Comparison of ENCODE assay signal across 11 cellular contexts in genomic region chr9:133420392-133420827, GRCh38. TPM values are rescaled to one million over a fixed set of nuclear protein-coding genes. Genes with fewer than 3 reads are reported as not detected.
DNase-seq lines count a peak whose midpoint lies in the region; ATAC-seq and TF ChIP-seq lines count a peak whose summit lies in the region.
"Had no signal": no experiment of that assay in that cellular context is flagged by ENCODE, and none has a peak within 500 bp of the region (broad histone marks: within the 10 kb centered on the region; RNA-seq: fewer than 3 reads in every experiment).

No MANE protein-coding gene starts in this region.

- peaks cover 10% of the 10 kb centered on the region for H3F3A ChIP-seq in GM23338 (replicated peaks; ENCODE audit: low read depth)

- intact Hi-C loops in activated CD4-positive, alpha-beta memory T cell treated with anti-CD3 and anti-CD28 coated beads for 36 hours (cut with micrococcal nuclease), result loop anchor here (5.0 kb wide), 1 partner anchor 37 kb away; the partner anchor contains the start of gene CACFD1
- intact Hi-C loops in activated T-helper 1 cell treated with anti-CD3 and anti-CD28 coated beads, Interleukin-12 subunit alpha, Interleukin-12 subunit beta, Interleukin-2, Interleukin-4 antibody, amounts not matched to agents 30 ng/mL and 10 ng/mL and 1 ng/mL, durations not matched to agents 14 hours and 24 hours and 36 hours (cut with micrococcal nuclease), result no loop called here

- peak overlapping the region; percentile 81 for H3K27ac Mint-ChIP-seq in activated CD4-positive, alpha-beta memory T cell treated with anti-CD3 and anti-CD28 coated beads for 36 hours
- H3K27ac Mint-ChIP-seq in activated CD4-positive, alpha-beta memory T cell treated with anti-CD3 and anti-CD28 coated beads, Interleukin-2, amount 10 ng/mL, durations not matched to agents 7 days and 5 days, result no peak overlapping the region
- no peak overlapping the region for H3K27ac Mint-ChIP-seq in GM23338
- peak overlapping the region; percentile 65 for H3K27ac Mint-ChIP-seq in activated T-helper 1 cell treated with anti-CD3 and anti-CD28 coated beads, Interleukin-12 subunit alpha, Interleukin-12 subunit beta, Interleukin-2, Interleukin-4 antibody, amounts not matched to agents 30 ng/mL and 10 ng/mL and 1 ng/mL, durations not matched to agents 14 hours and 24 hours and 36 hours
- H3K27ac Mint-ChIP-seq in progenitor cell of endocrine pancreas, result peak overlapping the region; percentile 79

- no peak overlapping the region for H3K4me3 Mint-ChIP-seq in activated CD4-positive, alpha-beta memory T cell treated with anti-CD3 and anti-CD28 coated beads for 36 hours
- H3K4me3 Mint-ChIP-seq in activated CD4-positive, alpha-beta memory T cell treated with anti-CD3 and anti-CD28 coated beads, Interleukin-2, amount 10 ng/mL, durations not matched to agents 7 days and 5 days, result no peak overlapping the region
- H3K4me3 Mint-ChIP-seq in GM23338 (no peak overlapping the region; the same call in 2 of the 3 replicates), progenitor cell of endocrine pancreas (ENCODE audit: low read depth) (no peak overlapping the region)
- H3K4me3 Mint-ChIP-seq in activated T-helper 1 cell treated with anti-CD3 and anti-CD28 coated beads, Interleukin-12 subunit alpha, Interleukin-12 subunit beta, Interleukin-2, Interleukin-4 antibody, amounts not matched to agents 30 ng/mL and 10 ng/mL and 1 ng/mL, durations not matched to agents 14 hours and 24 hours and 36 hours, result peak overlapping the region; percentile 48

- ATAC-seq in GM23338, result no peak
- no peak for ATAC-seq in GM18520 (IDR thresholded peaks at IDR 0.05; ENCODE audit: unreplicated experiment)

- CTCF ChIA-PET in activated CD4-positive, alpha-beta memory T cell treated with anti-CD3 and anti-CD28 coated beads for 36 hours (lab: Charles Lee), result no interaction called here
- CTCF ChIA-PET in activated CD4-positive, alpha-beta memory T cell treated with anti-CD3 and anti-CD28 coated beads, Interleukin-2, amount 10 ng/mL, durations not matched to agents 7 days and 5 days (lab: Charles Lee), result no interaction called here

- DNase-seq in activated CD4-positive, alpha-beta memory T cell treated with anti-CD3 and anti-CD28 coated beads for 36 hours, result peak; percentile 39
- DNase-seq in activated CD4-positive, alpha-beta memory T cell treated with anti-CD3 and anti-CD28 coated beads, Interleukin-2, amount 10 ng/mL, durations not matched to agents 7 days and 5 days, result no peak
- DNase-seq in GM23338 (ENCODE audit: low spot score) (peak; percentile 62), progenitor cell of endocrine pancreas (ENCODE audit: low spot score, unreplicated experiment) (no peak), NCI-H187 treated with DMSO at 0.1 percent for 48 hours (lab: John Stamatoyannopoulos, UW) (no peak), epidermal melanocyte (ENCODE audit: insufficient read length, low spot score) (no peak)
- no peak for DNase-seq in activated T-helper 1 cell treated with anti-CD3 and anti-CD28 coated beads, Interleukin-12 subunit alpha, Interleukin-12 subunit beta, Interleukin-2, Interleukin-4 antibody, amounts not matched to agents 30 ng/mL and 10 ng/mL and 1 ng/mL, durations not matched to agents 14 hours and 24 hours and 36 hours (ENCODE audit: low spot score)
- DNase-seq: activated CD4-positive, CD25-positive, alpha-beta regulatory T cell treated with anti-CD3 and anti-CD28 coated beads, Interleukin-2, amount 50 U/mL, for 72 hours; NCI-H2029 treated with DMSO at 0.1 percent for 48 hours; SIG-M5 had no signal

- peaks cover 4% of the 10 kb centered on the region for H3K36me3 Mint-ChIP-seq in activated CD4-positive, alpha-beta memory T cell treated with anti-CD3 and anti-CD28 coated beads for 36 hours
- H3K36me3 Mint-ChIP-seq in activated CD4-positive, alpha-beta memory T cell treated with anti-CD3 and anti-CD28 coated beads, Interleukin-2, amount 10 ng/mL, durations not matched to agents 7 days and 5 days (ENCODE audit: low read depth), result peaks cover 5% of the 10 kb centered on the region
- peaks cover 11% of the 10 kb centered on the region for H3K36me3 Mint-ChIP-seq in GM23338 (ENCODE audit: low read depth)
- peaks cover 3% of the 10 kb centered on the region for H3K36me3 Mint-ChIP-seq in activated T-helper 1 cell treated with anti-CD3 and anti-CD28 coated beads, Interleukin-12 subunit alpha, Interleukin-12 subunit beta, Interleukin-2, Interleukin-4 antibody, amounts not matched to agents 30 ng/mL and 10 ng/mL and 1 ng/mL, durations not matched to agents 14 hours and 24 hours and 36 hours (ENCODE audit: low read depth)
- peaks cover 2% of the 10 kb centered on the region for H3K36me3 Mint-ChIP-seq in progenitor cell of endocrine pancreas (ENCODE audit: insufficient read depth)

- H3K36me3 ChIP-seq in GM23338 (ENCODE audit: insufficient read depth), result no peaks in the 10 kb centered on the region

- peaks cover 46% of the 10 kb centered on the region for H3K4me1 Mint-ChIP-seq in activated CD4-positive, alpha-beta memory T cell treated with anti-CD3 and anti-CD28 coated beads for 36 hours (ENCODE audit: low read depth)
- peaks cover 47% of the 10 kb centered on the region for H3K4me1 Mint-ChIP-seq in activated CD4-positive, alpha-beta memory T cell treated with anti-CD3 and anti-CD28 coated beads, Interleukin-2, amount 10 ng/mL, durations not matched to agents 7 days and 5 days
- H3K4me1 Mint-ChIP-seq in GM23338 (peaks cover 35% of the 10 kb centered on the region), progenitor cell of endocrine pancreas (ENCODE audit: low read depth) (peaks cover 30% of the 10 kb centered on the region)
- H3K4me1 Mint-ChIP-seq in activated T-helper 1 cell treated with anti-CD3 and anti-CD28 coated beads, Interleukin-12 subunit alpha, Interleukin-12 subunit beta, Interleukin-2, Interleukin-4 antibody, amounts not matched to agents 30 ng/mL and 10 ng/mL and 1 ng/mL, durations not matched to agents 14 hours and 24 hours and 36 hours (ENCODE audit: low read depth), result peaks cover 40% of the 10 kb centered on the region

- no peak overlapping the region for H3K4me2 ChIP-seq in GM23338

- H3K79me2 ChIP-seq in GM23338 (replicated peaks; ENCODE audit: insufficient read depth), result peaks cover 22% of the 10 kb centered on the region

- no peaks in the 10 kb centered on the region for H3K9me2 ChIP-seq in GM23338 (ENCODE audit: insufficient read depth)

- H3K27ac ChIP-seq in GM23338 (ENCODE audit: low read depth), result 0 out of 2 replicates have a peak overlapping the region, but pooled peaks have one; percentile 39

- no peaks in the 10 kb centered on the region for H3K27me3 ChIP-seq in GM23338 (ENCODE audit: insufficient read depth)

- H2AFZ ChIP-seq in GM23338, result no peak overlapping the region

- peaks cover 4% of the 10 kb centered on the region for H3K27me3 Mint-ChIP-seq in activated CD4-positive, alpha-beta memory T cell treated with anti-CD3 and anti-CD28 coated beads for 36 hours
- H3K27me3 Mint-ChIP-seq in activated CD4-positive, alpha-beta memory T cell treated with anti-CD3 and anti-CD28 coated beads, Interleukin-2, amount 10 ng/mL, durations not matched to agents 7 days and 5 days, result no peaks in the 10 kb centered on the region
- H3K27me3 Mint-ChIP-seq in GM23338 (ENCODE audit: insufficient read depth, low read depth, poor library complexity) (peaks cover 16% of the 10 kb centered on the region), progenitor cell of endocrine pancreas (no peaks in the 10 kb centered on the region)
- no peaks in the 10 kb centered on the region for H3K27me3 Mint-ChIP-seq in activated T-helper 1 cell treated with anti-CD3 and anti-CD28 coated beads, Interleukin-12 subunit alpha, Interleukin-12 subunit beta, Interleukin-2, Interleukin-4 antibody, amounts not matched to agents 30 ng/mL and 10 ng/mL and 1 ng/mL, durations not matched to agents 14 hours and 24 hours and 36 hours (ENCODE audit: insufficient read depth)

- H3K9me3 Mint-ChIP-seq in activated CD4-positive, alpha-beta memory T cell treated with anti-CD3 and anti-CD28 coated beads for 36 hours, result no peaks in the 10 kb centered on the region
- no peaks in the 10 kb centered on the region for H3K9me3 Mint-ChIP-seq in activated CD4-positive, alpha-beta memory T cell treated with anti-CD3 and anti-CD28 coated beads, Interleukin-2, amount 10 ng/mL, durations not matched to agents 7 days and 5 days
- H3K9me3 Mint-ChIP-seq in GM23338 (peaks cover 8% of the 10 kb centered on the region; the same call in 1 of the 3 replicates), progenitor cell of endocrine pancreas (ENCODE audit: low read depth) (no peaks in the 10 kb centered on the region)
- no peaks in the 10 kb centered on the region for H3K9me3 Mint-ChIP-seq in activated T-helper 1 cell treated with anti-CD3 and anti-CD28 coated beads, Interleukin-12 subunit alpha, Interleukin-12 subunit beta, Interleukin-2, Interleukin-4 antibody, amounts not matched to agents 30 ng/mL and 10 ng/mL and 1 ng/mL, durations not matched to agents 14 hours and 24 hours and 36 hours

- TF ChIP-seq CTCF in GM23338 (conservative IDR thresholded peaks at IDR 0.05; ENCODE audit: low read depth in 2 of 2) (no peak), progenitor cell of endocrine pancreas (IDR thresholded peaks at IDR 0.05; ENCODE audit: unreplicated experiment) (no peak)

- peaks cover 7% of the 10 kb centered on the region for H3K4me1 ChIP-seq in GM23338 (ENCODE audit: insufficient read depth)

- H3K4me3 ChIP-seq in GM23338, result no peak overlapping the region

- POLR2A ChIA-PET in activated CD4-positive, alpha-beta memory T cell treated with anti-CD3 and anti-CD28 coated beads for 36 hours (lab: Charles Lee), result no interaction called here
- POLR2A ChIA-PET in activated CD4-positive, alpha-beta memory T cell treated with anti-CD3 and anti-CD28 coated beads, Interleukin-2, amount 10 ng/mL, durations not matched to agents 7 days and 5 days (lab: Charles Lee), result no interaction called here

- H4K20me1 ChIP-seq in GM23338 (replicated peaks; ENCODE audit: insufficient read depth), result peaks cover 5% of the 10 kb centered on the region; the same call in 1 of the 2 replicates

RNA-seq across cellular contexts. Expression of gene ADAMTS13, which starts 1.8 kb away (rescaled TPM):
- total RNA-seq in activated CD4-positive, alpha-beta memory T cell treated with anti-CD3 and anti-CD28 coated beads for 36 hours, result 1 to 10 TPM; 2.4 to 2.6 TPM
- total RNA-seq in activated CD4-positive, alpha-beta memory T cell treated with anti-CD3 and anti-CD28 coated beads, Interleukin-2, amount 10 ng/mL, durations not matched to agents 7 days and 5 days, result 1 to 10 TPM; 2.1 to 2.4 TPM
- 3.1 and 6.0 TPM in 2 replicates for total RNA-seq in GM23338 (2014; rRNA removed; shearing (Covaris generic))
- polyA plus RNA-seq in GM23338 (2016; fragmentation: Nextera tagmentation; extraction: Ambion mirVana), result 4.4 and 6.0 TPM in 2 replicates
- 1.2 and 1.7 TPM in 2 replicates for total RNA-seq in activated T-helper 1 cell treated with anti-CD3 and anti-CD28 coated beads, Interleukin-12 subunit alpha, Interleukin-12 subunit beta, Interleukin-2, Interleukin-4 antibody, amounts not matched to agents 30 ng/mL and 10 ng/mL and 1 ng/mL, durations not matched to agents 14 hours and 24 hours and 36 hours
- 16.0 and 17.8 TPM in 2 replicates for total RNA-seq in progenitor cell of endocrine pancreas

RNA-seq across cellular contexts. Expression of gene REXO4, which starts 2.6 kb away (rescaled TPM):
- 10 to 100 TPM; 24.2 to 26.3 TPM for total RNA-seq in activated CD4-positive, alpha-beta memory T cell treated with anti-CD3 and anti-CD28 coated beads for 36 hours
- 10 to 100 TPM; 19.7 to 21.7 TPM for total RNA-seq in activated CD4-positive, alpha-beta memory T cell treated with anti-CD3 and anti-CD28 coated beads, Interleukin-2, amount 10 ng/mL, durations not matched to agents 7 days and 5 days
- total RNA-seq in GM23338 (2014; rRNA removed; shearing (Covaris generic)), result 34.3 and 36.3 TPM in 2 replicates
- 31.1 and 38.1 TPM in 2 replicates for polyA plus RNA-seq in GM23338 (2016; fragmentation: Nextera tagmentation; extraction: Ambion mirVana)
- 42.5 and 43.8 TPM in 2 replicates for total RNA-seq in activated T-helper 1 cell treated with anti-CD3 and anti-CD28 coated beads, Interleukin-12 subunit alpha, Interleukin-12 subunit beta, Interleukin-2, Interleukin-4 antibody, amounts not matched to agents 30 ng/mL and 10 ng/mL and 1 ng/mL, durations not matched to agents 14 hours and 24 hours and 36 hours
- total RNA-seq in progenitor cell of endocrine pancreas, result 30.3 and 30.9 TPM in 2 replicates

RNA-seq across cellular contexts. Expression of gene CACFD1, which starts 39.4 kb away (rescaled TPM):
- total RNA-seq in activated CD4-positive, alpha-beta memory T cell treated with anti-CD3 and anti-CD28 coated beads for 36 hours, result 1 to 10 TPM; 1.1 to 1.2 TPM
- total RNA-seq in activated CD4-positive, alpha-beta memory T cell treated with anti-CD3 and anti-CD28 coated beads, Interleukin-2, amount 10 ng/mL, durations not matched to agents 7 days and 5 days, result 1 to 10 TPM in 1 of 2 experiments, under 1 TPM in 1; 0.68 to 1.2 TPM
- 12.0 and 18.2 TPM in 2 replicates for total RNA-seq in GM23338 (2014; rRNA removed; shearing (Covaris generic))
- 4.5 and 5.8 TPM in 2 replicates for polyA plus RNA-seq in GM23338 (2016; fragmentation: Nextera tagmentation; extraction: Ambion mirVana)
- total RNA-seq in activated T-helper 1 cell treated with anti-CD3 and anti-CD28 coated beads, Interleukin-12 subunit alpha, Interleukin-12 subunit beta, Interleukin-2, Interleukin-4 antibody, amounts not matched to agents 30 ng/mL and 10 ng/mL and 1 ng/mL, durations not matched to agents 14 hours and 24 hours and 36 hours, result 1.0 and 1.1 TPM in 2 replicates
- total RNA-seq in progenitor cell of endocrine pancreas, result 55.6 and 56.2 TPM in 2 replicates

RNA-seq across cellular contexts. Expression of gene STKLD1, which starts 44.2 kb away (rescaled TPM):
- total RNA-seq in activated CD4-positive, alpha-beta memory T cell treated with anti-CD3 and anti-CD28 coated beads for 36 hours, result under 1 TPM; 0.69 to 0.90 TPM
- total RNA-seq in activated CD4-positive, alpha-beta memory T cell treated with anti-CD3 and anti-CD28 coated beads, Interleukin-2, amount 10 ng/mL, durations not matched to agents 7 days and 5 days, result under 1 TPM; 0.65 to 0.71 TPM
- not detected in 2 replicates for total RNA-seq in GM23338 (2014; rRNA removed; shearing (Covaris generic))
- polyA plus RNA-seq in GM23338 (2016; fragmentation: Nextera tagmentation; extraction: Ambion mirVana), result 0.57 TPM in 1 of 2 replicates, not detected in the other
- 0.64 and 1.5 TPM in 2 replicates for total RNA-seq in activated T-helper 1 cell treated with anti-CD3 and anti-CD28 coated beads, Interleukin-12 subunit alpha, Interleukin-12 subunit beta, Interleukin-2, Interleukin-4 antibody, amounts not matched to agents 30 ng/mL and 10 ng/mL and 1 ng/mL, durations not matched to agents 14 hours and 24 hours and 36 hours
- total RNA-seq in progenitor cell of endocrine pancreas, result 3.8 and 4.0 TPM in 2 replicates

RNA-seq across cellular contexts. Expression of gene SURF4, which starts 44.5 kb away (rescaled TPM):
- 100 to 1,000 TPM; 358 to 368 TPM for total RNA-seq in activated CD4-positive, alpha-beta memory T cell treated with anti-CD3 and anti-CD28 coated beads for 36 hours
- total RNA-seq in activated CD4-positive, alpha-beta memory T cell treated with anti-CD3 and anti-CD28 coated beads, Interleukin-2, amount 10 ng/mL, durations not matched to agents 7 days and 5 days, result 100 to 1,000 TPM; 249 to 260 TPM
- 242 and 261 TPM in 2 replicates for total RNA-seq in GM23338 (2014; rRNA removed; shearing (Covaris generic))
- 66.3 and 67.7 TPM in 2 replicates for polyA plus RNA-seq in GM23338 (2016; fragmentation: Nextera tagmentation; extraction: Ambion mirVana)
- 236 and 242 TPM in 2 replicates for total RNA-seq in activated T-helper 1 cell treated with anti-CD3 and anti-CD28 coated beads, Interleukin-12 subunit alpha, Interleukin-12 subunit beta, Interleukin-2, Interleukin-4 antibody, amounts not matched to agents 30 ng/mL and 10 ng/mL and 1 ng/mL, durations not matched to agents 14 hours and 24 hours and 36 hours
- total RNA-seq in progenitor cell of endocrine pancreas, result 120 and 122 TPM in 2 replicates

Comparison
In these comparisons a context has a peak if more than half of its experiments do, and no peak if none do; other contexts are left out.
1. DNase-seq: peak in activated CD4-positive, alpha-beta memory T cell treated with anti-CD3 and anti-CD28 coated beads for 36 hours (single experiment) and GM23338 (single experiment); none in activated CD4-positive, alpha-beta memory T cell treated with anti-CD3 and anti-CD28 coated beads, Interleukin-2, amount 10 ng/mL, durations not matched to agents 7 days and 5 days (single experiment), activated T-helper 1 cell treated with anti-CD3 and anti-CD28 coated beads, Interleukin-12 subunit alpha, Interleukin-12 subunit beta, Interleukin-2, Interleukin-4 antibody, amounts not matched to agents 30 ng/mL and 10 ng/mL and 1 ng/mL, durations not matched to agents 14 hours and 24 hours and 36 hours (single experiment), progenitor cell of endocrine pancreas (single experiment), NCI-H187 treated with DMSO at 0.1 percent for 48 hours (single experiment) and epidermal melanocyte (single experiment).
2. H3K27ac Mint-ChIP-seq: peak in activated CD4-positive, alpha-beta memory T cell treated with anti-CD3 and anti-CD28 coated beads for 36 hours (single experiment), activated T-helper 1 cell treated with anti-CD3 and anti-CD28 coated beads, Interleukin-12 subunit alpha, Interleukin-12 subunit beta, Interleukin-2, Interleukin-4 antibody, amounts not matched to agents 30 ng/mL and 10 ng/mL and 1 ng/mL, durations not matched to agents 14 hours and 24 hours and 36 hours (single experiment) and progenitor cell of endocrine pancreas (single experiment); none in activated CD4-positive, alpha-beta memory T cell treated with anti-CD3 and anti-CD28 coated beads, Interleukin-2, amount 10 ng/mL, durations not matched to agents 7 days and 5 days (single experiment) and GM23338 (single experiment).